Comparison of ENCODE assay signal across 1 cellular context in the genomic region with DNA sequence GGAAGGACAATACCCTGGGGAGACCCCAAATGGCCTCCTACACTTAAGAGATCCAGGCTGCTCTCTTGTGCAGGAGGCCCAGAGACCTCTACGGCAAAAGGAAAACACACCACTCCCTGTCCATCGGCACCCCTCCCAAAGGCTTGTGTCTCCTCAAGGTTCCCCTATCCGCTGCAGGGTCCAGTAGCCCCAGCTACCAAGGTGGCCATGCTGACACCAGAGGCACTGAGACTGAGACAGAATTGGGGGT.
TF ChIP-seq lines count a peak whose summit lies in the region.

No MANE protein-coding gene starts in this region.

TF ChIP-seq in K562, 482 proteins besides CTCF, POLR2A, EP300 and RAD21 (continues in another document):
- peak; percentile 44; the same call in 1 of the 2 replicates for TF ChIP-seq ETV5 (CRISPR knock-in tag; IDR thresholded peaks at IDR 0.05; ENCODE audit: low read depth)
- TF ChIP-seq, protein P1, sequence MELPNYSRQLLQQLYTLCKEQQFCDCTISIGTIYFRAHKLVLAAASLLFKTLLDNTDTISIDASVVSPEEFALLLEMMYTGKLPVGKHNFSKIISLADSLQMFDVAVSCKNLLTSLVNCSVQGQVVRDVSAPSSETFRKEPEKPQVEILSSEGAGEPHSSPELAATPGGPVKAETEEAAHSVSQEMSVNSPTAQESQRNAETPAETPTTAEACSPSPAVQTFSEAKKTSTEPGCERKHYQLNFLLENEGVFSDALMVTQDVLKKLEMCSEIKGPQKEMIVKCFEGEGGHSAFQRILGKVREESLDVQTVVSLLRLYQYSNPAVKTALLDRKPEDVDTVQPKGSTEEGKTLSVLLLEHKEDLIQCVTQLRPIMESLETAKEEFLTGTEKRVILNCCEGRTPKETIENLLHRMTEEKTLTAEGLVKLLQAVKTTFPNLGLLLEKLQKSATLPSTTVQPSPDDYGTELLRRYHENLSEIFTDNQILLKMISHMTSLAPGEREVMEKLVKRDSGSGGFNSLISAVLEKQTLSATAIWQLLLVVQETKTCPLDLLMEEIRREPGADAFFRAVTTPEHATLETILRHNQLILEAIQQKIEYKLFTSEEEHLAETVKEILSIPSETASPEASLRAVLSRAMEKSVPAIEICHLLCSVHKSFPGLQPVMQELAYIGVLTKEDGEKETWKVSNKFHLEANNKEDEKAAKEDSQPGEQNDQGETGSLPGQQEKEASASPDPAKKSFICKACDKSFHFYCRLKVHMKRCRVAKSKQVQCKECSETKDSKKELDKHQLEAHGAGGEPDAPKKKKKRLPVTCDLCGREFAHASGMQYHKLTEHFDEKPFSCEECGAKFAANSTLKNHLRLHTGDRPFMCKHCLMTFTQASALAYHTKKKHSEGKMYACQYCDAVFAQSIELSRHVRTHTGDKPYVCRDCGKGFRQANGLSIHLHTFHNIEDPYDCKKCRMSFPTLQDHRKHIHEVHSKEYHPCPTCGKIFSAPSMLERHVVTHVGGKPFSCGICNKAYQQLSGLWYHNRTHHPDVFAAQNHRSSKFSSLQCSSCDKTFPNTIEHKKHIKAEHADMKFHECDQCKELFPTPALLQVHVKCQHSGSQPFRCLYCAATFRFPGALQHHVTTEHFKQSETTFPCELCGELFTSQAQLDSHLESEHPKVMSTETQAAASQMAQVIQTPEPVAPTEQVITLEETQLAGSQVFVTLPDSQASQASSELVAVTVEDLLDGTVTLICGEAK (IDR thresholded peaks at IDR 0.05), result no peak
- TF ChIP-seq, protein P1 (CRISPR knock-in tag; IDR thresholded peaks at IDR 0.05), result no peak
- TF ChIP-seq ZSCAN29 (IDR thresholded peaks at IDR 0.05), result no peak
- TF ChIP-seq, protein P2, sequence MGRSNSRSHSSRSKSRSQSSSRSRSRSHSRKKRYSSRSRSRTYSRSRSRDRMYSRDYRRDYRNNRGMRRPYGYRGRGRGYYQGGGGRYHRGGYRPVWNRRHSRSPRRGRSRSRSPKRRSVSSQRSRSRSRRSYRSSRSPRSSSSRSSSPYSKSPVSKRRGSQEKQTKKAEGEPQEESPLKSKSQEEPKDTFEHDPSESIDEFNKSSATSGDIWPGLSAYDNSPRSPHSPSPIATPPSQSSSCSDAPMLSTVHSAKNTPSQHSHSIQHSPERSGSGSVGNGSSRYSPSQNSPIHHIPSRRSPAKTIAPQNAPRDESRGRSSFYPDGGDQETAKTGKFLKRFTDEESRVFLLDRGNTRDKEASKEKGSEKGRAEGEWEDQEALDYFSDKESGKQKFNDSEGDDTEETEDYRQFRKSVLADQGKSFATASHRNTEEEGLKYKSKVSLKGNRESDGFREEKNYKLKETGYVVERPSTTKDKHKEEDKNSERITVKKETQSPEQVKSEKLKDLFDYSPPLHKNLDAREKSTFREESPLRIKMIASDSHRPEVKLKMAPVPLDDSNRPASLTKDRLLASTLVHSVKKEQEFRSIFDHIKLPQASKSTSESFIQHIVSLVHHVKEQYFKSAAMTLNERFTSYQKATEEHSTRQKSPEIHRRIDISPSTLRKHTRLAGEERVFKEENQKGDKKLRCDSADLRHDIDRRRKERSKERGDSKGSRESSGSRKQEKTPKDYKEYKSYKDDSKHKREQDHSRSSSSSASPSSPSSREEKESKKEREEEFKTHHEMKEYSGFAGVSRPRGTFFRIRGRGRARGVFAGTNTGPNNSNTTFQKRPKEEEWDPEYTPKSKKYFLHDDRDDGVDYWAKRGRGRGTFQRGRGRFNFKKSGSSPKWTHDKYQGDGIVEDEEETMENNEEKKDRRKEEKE (IDR thresholded peaks at IDR 0.05; ENCODE audit: borderline replicate concordance in 1 of 2, control insufficient read depth in 1 of 2, low read depth in 2 of 2, low read length in 1 of 2), result 0 out of 4 replicates have a peak, but pooled peaks of 1 of the 2 experiments have one; percentile 73
- TF ChIP-seq, protein P3, sequence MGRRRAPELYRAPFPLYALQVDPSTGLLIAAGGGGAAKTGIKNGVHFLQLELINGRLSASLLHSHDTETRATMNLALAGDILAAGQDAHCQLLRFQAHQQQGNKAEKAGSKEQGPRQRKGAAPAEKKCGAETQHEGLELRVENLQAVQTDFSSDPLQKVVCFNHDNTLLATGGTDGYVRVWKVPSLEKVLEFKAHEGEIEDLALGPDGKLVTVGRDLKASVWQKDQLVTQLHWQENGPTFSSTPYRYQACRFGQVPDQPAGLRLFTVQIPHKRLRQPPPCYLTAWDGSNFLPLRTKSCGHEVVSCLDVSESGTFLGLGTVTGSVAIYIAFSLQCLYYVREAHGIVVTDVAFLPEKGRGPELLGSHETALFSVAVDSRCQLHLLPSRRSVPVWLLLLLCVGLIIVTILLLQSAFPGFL (CRISPR knock-in tag; IDR thresholded peaks at IDR 0.05), result peak; percentile 19; the same call in 1 of the 2 replicates
- TF ChIP-seq, protein P4, sequence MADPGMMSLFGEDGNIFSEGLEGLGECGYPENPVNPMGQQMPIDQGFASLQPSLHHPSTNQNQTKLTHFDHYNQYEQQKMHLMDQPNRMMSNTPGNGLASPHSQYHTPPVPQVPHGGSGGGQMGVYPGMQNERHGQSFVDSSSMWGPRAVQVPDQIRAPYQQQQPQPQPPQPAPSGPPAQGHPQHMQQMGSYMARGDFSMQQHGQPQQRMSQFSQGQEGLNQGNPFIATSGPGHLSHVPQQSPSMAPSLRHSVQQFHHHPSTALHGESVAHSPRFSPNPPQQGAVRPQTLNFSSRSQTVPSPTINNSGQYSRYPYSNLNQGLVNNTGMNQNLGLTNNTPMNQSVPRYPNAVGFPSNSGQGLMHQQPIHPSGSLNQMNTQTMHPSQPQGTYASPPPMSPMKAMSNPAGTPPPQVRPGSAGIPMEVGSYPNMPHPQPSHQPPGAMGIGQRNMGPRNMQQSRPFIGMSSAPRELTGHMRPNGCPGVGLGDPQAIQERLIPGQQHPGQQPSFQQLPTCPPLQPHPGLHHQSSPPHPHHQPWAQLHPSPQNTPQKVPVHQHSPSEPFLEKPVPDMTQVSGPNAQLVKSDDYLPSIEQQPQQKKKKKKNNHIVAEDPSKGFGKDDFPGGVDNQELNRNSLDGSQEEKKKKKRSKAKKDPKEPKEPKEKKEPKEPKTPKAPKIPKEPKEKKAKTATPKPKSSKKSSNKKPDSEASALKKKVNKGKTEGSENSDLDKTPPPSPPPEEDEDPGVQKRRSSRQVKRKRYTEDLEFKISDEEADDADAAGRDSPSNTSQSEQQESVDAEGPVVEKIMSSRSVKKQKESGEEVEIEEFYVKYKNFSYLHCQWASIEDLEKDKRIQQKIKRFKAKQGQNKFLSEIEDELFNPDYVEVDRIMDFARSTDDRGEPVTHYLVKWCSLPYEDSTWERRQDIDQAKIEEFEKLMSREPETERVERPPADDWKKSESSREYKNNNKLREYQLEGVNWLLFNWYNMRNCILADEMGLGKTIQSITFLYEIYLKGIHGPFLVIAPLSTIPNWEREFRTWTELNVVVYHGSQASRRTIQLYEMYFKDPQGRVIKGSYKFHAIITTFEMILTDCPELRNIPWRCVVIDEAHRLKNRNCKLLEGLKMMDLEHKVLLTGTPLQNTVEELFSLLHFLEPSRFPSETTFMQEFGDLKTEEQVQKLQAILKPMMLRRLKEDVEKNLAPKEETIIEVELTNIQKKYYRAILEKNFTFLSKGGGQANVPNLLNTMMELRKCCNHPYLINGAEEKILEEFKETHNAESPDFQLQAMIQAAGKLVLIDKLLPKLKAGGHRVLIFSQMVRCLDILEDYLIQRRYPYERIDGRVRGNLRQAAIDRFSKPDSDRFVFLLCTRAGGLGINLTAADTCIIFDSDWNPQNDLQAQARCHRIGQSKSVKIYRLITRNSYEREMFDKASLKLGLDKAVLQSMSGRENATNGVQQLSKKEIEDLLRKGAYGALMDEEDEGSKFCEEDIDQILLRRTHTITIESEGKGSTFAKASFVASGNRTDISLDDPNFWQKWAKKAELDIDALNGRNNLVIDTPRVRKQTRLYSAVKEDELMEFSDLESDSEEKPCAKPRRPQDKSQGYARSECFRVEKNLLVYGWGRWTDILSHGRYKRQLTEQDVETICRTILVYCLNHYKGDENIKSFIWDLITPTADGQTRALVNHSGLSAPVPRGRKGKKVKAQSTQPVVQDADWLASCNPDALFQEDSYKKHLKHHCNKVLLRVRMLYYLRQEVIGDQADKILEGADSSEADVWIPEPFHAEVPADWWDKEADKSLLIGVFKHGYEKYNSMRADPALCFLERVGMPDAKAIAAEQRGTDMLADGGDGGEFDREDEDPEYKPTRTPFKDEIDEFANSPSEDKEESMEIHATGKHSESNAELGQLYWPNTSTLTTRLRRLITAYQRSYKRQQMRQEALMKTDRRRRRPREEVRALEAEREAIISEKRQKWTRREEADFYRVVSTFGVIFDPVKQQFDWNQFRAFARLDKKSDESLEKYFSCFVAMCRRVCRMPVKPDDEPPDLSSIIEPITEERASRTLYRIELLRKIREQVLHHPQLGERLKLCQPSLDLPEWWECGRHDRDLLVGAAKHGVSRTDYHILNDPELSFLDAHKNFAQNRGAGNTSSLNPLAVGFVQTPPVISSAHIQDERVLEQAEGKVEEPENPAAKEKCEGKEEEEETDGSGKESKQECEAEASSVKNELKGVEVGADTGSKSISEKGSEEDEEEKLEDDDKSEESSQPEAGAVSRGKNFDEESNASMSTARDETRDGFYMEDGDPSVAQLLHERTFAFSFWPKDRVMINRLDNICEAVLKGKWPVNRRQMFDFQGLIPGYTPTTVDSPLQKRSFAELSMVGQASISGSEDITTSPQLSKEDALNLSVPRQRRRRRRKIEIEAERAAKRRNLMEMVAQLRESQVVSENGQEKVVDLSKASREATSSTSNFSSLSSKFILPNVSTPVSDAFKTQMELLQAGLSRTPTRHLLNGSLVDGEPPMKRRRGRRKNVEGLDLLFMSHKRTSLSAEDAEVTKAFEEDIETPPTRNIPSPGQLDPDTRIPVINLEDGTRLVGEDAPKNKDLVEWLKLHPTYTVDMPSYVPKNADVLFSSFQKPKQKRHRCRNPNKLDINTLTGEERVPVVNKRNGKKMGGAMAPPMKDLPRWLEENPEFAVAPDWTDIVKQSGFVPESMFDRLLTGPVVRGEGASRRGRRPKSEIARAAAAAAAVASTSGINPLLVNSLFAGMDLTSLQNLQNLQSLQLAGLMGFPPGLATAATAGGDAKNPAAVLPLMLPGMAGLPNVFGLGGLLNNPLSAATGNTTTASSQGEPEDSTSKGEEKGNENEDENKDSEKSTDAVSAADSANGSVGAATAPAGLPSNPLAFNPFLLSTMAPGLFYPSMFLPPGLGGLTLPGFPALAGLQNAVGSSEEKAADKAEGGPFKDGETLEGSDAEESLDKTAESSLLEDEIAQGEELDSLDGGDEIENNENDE (IDR thresholded peaks at IDR 0.05; ENCODE audit: low read depth, low read length), result peak; percentile 24
- TF ChIP-seq, protein P5, sequence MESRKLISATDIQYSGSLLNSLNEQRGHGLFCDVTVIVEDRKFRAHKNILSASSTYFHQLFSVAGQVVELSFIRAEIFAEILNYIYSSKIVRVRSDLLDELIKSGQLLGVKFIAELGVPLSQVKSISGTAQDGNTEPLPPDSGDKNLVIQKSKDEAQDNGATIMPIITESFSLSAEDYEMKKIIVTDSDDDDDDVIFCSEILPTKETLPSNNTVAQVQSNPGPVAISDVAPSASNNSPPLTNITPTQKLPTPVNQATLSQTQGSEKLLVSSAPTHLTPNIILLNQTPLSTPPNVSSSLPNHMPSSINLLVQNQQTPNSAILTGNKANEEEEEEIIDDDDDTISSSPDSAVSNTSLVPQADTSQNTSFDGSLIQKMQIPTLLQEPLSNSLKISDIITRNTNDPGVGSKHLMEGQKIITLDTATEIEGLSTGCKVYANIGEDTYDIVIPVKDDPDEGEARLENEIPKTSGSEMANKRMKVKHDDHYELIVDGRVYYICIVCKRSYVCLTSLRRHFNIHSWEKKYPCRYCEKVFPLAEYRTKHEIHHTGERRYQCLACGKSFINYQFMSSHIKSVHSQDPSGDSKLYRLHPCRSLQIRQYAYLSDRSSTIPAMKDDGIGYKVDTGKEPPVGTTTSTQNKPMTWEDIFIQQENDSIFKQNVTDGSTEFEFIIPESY (CRISPR knock-in tag; IDR thresholded peaks at IDR 0.05), result 0 out of 2 replicates have a peak, but pooled peaks have one; percentile 11
- 0 out of 2 replicates have a peak, but pooled peaks have one; percentile 8 for TF ChIP-seq LARP7 (IDR thresholded peaks at IDR 0.05)
- TF ChIP-seq TGIF2 (CRISPR knock-in tag; IDR thresholded peaks at IDR 0.05), result peak; percentile 79; the same call in 1 of the 2 replicates
- TF ChIP-seq NFRKB (IDR thresholded peaks at IDR 0.05; ENCODE audit: low read depth), result 0 out of 2 replicates have a peak, but pooled peaks have one; percentile 31
- no peak for TF ChIP-seq TARDBP (IDR thresholded peaks at IDR 0.05)
